Comparison of ENCODE assay signal across 6 cellular contexts in the genomic region with DNA sequence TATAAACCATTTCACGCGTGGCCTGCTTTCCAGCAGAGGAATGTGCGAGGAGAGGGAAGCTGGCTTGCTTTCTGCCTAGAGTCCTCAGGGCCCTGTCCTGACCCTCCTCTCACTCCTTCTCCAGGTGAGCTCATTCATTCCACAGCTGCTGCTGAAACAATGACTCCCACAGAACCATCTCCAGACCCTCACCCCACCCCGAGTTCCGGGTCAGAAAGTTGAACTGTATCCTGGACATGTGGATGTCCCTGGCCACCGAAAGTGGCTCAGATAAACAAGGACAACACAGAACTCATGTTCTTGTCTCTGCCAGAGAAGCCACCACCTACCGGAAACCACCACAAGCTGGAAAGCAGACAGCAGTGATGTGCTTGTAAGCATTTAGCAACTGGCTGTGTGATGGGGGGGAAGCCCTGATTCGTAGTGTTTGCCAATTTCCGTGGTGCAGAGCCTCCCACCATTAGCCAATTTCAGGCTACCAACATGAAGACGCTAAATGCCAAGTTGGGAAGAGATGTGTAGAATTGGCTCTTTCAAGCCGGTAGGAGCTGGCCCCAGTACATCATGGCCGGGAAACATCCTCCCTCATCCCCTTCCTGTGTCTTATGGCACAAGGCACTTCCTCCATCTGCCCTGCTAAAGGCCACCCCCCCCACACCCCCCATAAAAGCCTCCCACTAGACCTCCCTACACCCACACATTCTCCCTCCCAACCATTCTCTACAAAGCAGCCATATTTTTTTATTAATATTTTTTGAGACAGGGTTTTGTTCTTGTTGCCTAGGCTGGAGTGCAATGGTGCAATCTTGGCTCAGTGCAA. TPM values are rescaled to one million over a fixed set of nuclear protein-coding genes. Genes with fewer than 3 reads are reported as not detected.
DNase-seq lines count a peak whose midpoint lies in the region; FAIRE-seq lines count a peak whose summit lies in the region.

No MANE protein-coding gene starts in this region.

- intact Hi-C loops in activated CD4-positive, alpha-beta T cell treated with anti-CD3 and anti-CD28 coated beads, Interleukin-2, amount 10 ng/mL, durations not matched to agents 24 days and 14 days (cut with micrococcal nuclease) = loop anchor here (10.0 kb wide), 1 partner anchor 1611 kb away; a partner anchor contains a TSS

- peaks cover 22% of the 10 kb centered on the region for H3K4me1 ChIP-seq in HUES48 (ENCODE audit: control insufficient read depth, insufficient read depth, low read length)

- H3K4me1 Mint-ChIP-seq in activated CD4-positive, alpha-beta T cell treated with anti-CD3 and anti-CD28 coated beads, Interleukin-2, amount 10 ng/mL, durations not matched to agents 24 days and 14 days = peaks cover 24% of the 10 kb centered on the region
- peaks cover 23 to 24% of the 10 kb centered on the region in 2 donors for H3K4me1 Mint-ChIP-seq in immature natural killer cell

- H3K27me3 Mint-ChIP-seq in activated CD4-positive, alpha-beta T cell treated with anti-CD3 and anti-CD28 coated beads, Interleukin-2, amount 10 ng/mL, durations not matched to agents 24 days and 14 days = peaks cover under 1% of the 10 kb centered on the region
- peaks cover under 1 to 7% (median 4%) of the 10 kb centered on the region in 3 donors for H3K27me3 Mint-ChIP-seq in immature natural killer cell (ENCODE audit: low read depth in 3 of 3)

- DNase-seq in activated CD4-positive, alpha-beta T cell treated with anti-CD3 and anti-CD28 coated beads, Interleukin-2, amount 10 ng/mL, durations not matched to agents 24 days and 14 days = peak; percentile 88
- DNase-seq in immature natural killer cell = peak; percentile 40 to 46 (median 43)
- no peak for DNase-seq in RCC 7860 (ENCODE audit: low spot score)
- no peak for DNase-seq in NK-92 (lab: John Stamatoyannopoulos, UW; ENCODE audit: unreplicated experiment)
- no peak for DNase-seq in HCEC 1CT

- H3K4me3 ChIP-seq in HUES48 (ENCODE audit: low read depth, low read length) = no peak overlapping the region

- peak overlapping the region; percentile 72 for H3K27ac ChIP-seq in HUES48 (ENCODE audit: low read depth, low read length)

- no peak for FAIRE-seq in RCC 7860 (lab: Jason Lieb, UNC)

- H3K9me3 Mint-ChIP-seq in activated CD4-positive, alpha-beta T cell treated with anti-CD3 and anti-CD28 coated beads, Interleukin-2, amount 10 ng/mL, durations not matched to agents 24 days and 14 days = no peaks in the 10 kb centered on the region
- H3K9me3 Mint-ChIP-seq in immature natural killer cell = no peaks in the 10 kb centered on the region

- H3K27me3 ChIP-seq in HUES48 (ENCODE audit: control insufficient read depth, insufficient read depth, low read length) = peaks cover 11% of the 10 kb centered on the region

- peak overlapping the region; percentile 1; the same call in 1 of the 2 replicates for H3K9ac ChIP-seq in HUES48 (ENCODE audit: low read depth, low read length)

- no peaks in the 10 kb centered on the region for H3K9me3 ChIP-seq in HUES48 (ENCODE audit: control insufficient read depth, insufficient read depth, low read length)

- H3K27ac Mint-ChIP-seq in activated CD4-positive, alpha-beta T cell treated with anti-CD3 and anti-CD28 coated beads, Interleukin-2, amount 10 ng/mL, durations not matched to agents 24 days and 14 days = peak overlapping the region; percentile 91
- H3K27ac Mint-ChIP-seq in immature natural killer cell = peak overlapping the region; percentile 80 to 96 (median 84)

- H3K36me3 ChIP-seq in HUES48 (ENCODE audit: control insufficient read depth, insufficient read depth, low read length) = no peaks in the 10 kb centered on the region

- H3K36me3 Mint-ChIP-seq in activated CD4-positive, alpha-beta T cell treated with anti-CD3 and anti-CD28 coated beads, Interleukin-2, amount 10 ng/mL, durations not matched to agents 24 days and 14 days (ENCODE audit: low read depth) = peaks cover under 1% of the 10 kb centered on the region
- no peaks in the 10 kb centered on the region for H3K36me3 Mint-ChIP-seq in immature natural killer cell

- H3K4me3 Mint-ChIP-seq in activated CD4-positive, alpha-beta T cell treated with anti-CD3 and anti-CD28 coated beads, Interleukin-2, amount 10 ng/mL, durations not matched to agents 24 days and 14 days = peak overlapping the region; percentile 65
- peak overlapping the region; percentile 36 to 72 (median 43) for H3K4me3 Mint-ChIP-seq in immature natural killer cell

RNA-seq across cellular contexts. Expression of a gene that starts 5.0 kb away (rescaled TPM):
- 2.3 and 3.3 TPM in 2 replicates for total RNA-seq in activated CD4-positive, alpha-beta T cell treated with anti-CD3 and anti-CD28 coated beads, Interleukin-2, amount 10 ng/mL, durations not matched to agents 24 days and 14 days
- polyA plus RNA-seq in immature natural killer cell = under 1 TPM in 1 of 3 donors, not detected in 2; 0.20 TPM

RNA-seq across cellular contexts. Expression of a gene that starts 19.4 kb away (rescaled TPM):
- total RNA-seq in activated CD4-positive, alpha-beta T cell treated with anti-CD3 and anti-CD28 coated beads, Interleukin-2, amount 10 ng/mL, durations not matched to agents 24 days and 14 days = 202 and 208 TPM in 2 replicates
- polyA plus RNA-seq in immature natural killer cell = 10 to 100 TPM; 57.2 to 82.0 (median 71.1) TPM

RNA-seq across cellular contexts. Expression of a gene that starts 23.1 kb away (rescaled TPM):
- total RNA-seq in activated CD4-positive, alpha-beta T cell treated with anti-CD3 and anti-CD28 coated beads, Interleukin-2, amount 10 ng/mL, durations not matched to agents 24 days and 14 days = 66.9 and 71.6 TPM in 2 replicates
- polyA plus RNA-seq in immature natural killer cell = 10 to 100 TPM; 17.0 to 21.6 (median 18.4) TPM

RNA-seq across cellular contexts. Expression of a gene that starts 24.3 kb away (rescaled TPM):
- total RNA-seq in activated CD4-positive, alpha-beta T cell treated with anti-CD3 and anti-CD28 coated beads, Interleukin-2, amount 10 ng/mL, durations not matched to agents 24 days and 14 days = 987 and 994 TPM in 2 replicates
- polyA plus RNA-seq in immature natural killer cell = 100 to 1,000 TPM; 125 to 301 (median 238) TPM

RNA-seq across cellular contexts. Expression of a gene that starts 27.1 kb away (rescaled TPM):
- total RNA-seq in activated CD4-positive, alpha-beta T cell treated with anti-CD3 and anti-CD28 coated beads, Interleukin-2, amount 10 ng/mL, durations not matched to agents 24 days and 14 days = 0.77 and 1.2 TPM in 2 replicates
- 1 to 10 TPM in 1 of 3 donors, under 1 TPM in 2; 0.15 to 1.8 (median 0.20) TPM for polyA plus RNA-seq in immature natural killer cell

Comparison
In these comparisons a context has a peak if more than half of its experiments do, and no peak if none do; other contexts are left out.
1. DNase-seq: peak in activated CD4-positive, alpha-beta T cell treated with anti-CD3 and anti-CD28 coated beads, Interleukin-2, amount 10 ng/mL, durations not matched to agents 24 days and 14 days (single experiment) and immature natural killer cell (3 of 3); none in RCC 7860 (single experiment), NK-92 (single experiment) and HCEC 1CT (single experiment).